In the genomic region with DNA sequence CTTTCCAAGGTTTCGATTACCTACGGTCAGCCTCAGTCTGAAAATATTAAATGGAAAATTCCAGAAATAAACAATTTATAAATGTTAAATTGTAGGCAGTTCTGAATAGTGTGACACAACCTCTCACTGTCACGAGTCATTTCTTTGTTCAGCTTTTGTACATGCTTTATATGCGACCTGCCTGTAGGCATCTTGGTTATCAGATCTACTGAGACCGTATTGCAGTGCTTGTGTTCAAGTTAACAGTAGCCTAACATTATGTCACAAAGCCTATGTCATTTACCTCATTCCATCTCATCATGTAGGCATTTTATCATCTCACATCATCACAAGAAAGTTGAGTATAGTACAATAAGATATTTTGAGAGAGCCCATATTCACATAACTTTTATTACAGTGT, we compare ENCODE assay signal across 38 cellular contexts.
"Had no signal": no experiment of that assay in that cellular context is flagged by ENCODE, and none has a peak within 500 bp of the region (broad histone marks: within the 10 kb centered on the region; RNA-seq: fewer than 3 reads in every experiment).

No MANE protein-coding gene starts in this region.

- H3K36me3 ChIP-seq: ascending aorta, cardiac muscle cell had no signal

- H3K9me3 Mint-ChIP-seq: activated CD4-positive, alpha-beta T cell treated with anti-CD3 and anti-CD28 coated beads, Interleukin-2, amount 10 ng/mL, durations not matched to agents 24 days and 14 days; activated naive CD4-positive, alpha-beta T cell treated with anti-CD3 and anti-CD28 coated beads, Interleukin-2, amount 10 ng/mL, durations not matched to agents 7 days and 5 days; activated T-helper 2 cell treated with anti-CD3 and anti-CD28 coated beads, Interferon-gamma antibody, Interleukin-2, Interleukin-4, amounts not matched to agents 10 μg/mL and 5 μg/mL and 100 μg/mL, durations not matched to agents 14 hours and 24 hours and 36 hours; brain; T-helper 1 cell treated with Interleukin-12 subunit alpha and Interleukin-12 subunit beta and Interleukin-4 antibody, amounts not matched to agents 30 μg/mL and 1 μg/mL, for 36 hours; T-helper 2 cell treated with Interferon-gamma antibody and Interleukin-4, amounts not matched to agents 5 μg/mL and 100 μg/mL, for 36 hours had no signal

- H3K4me3 Mint-ChIP-seq: activated B cell treated with CpG ODN at 0.5 μM for 24 hours; activated CD4-positive, alpha-beta memory T cell treated with anti-CD3 and anti-CD28 coated beads for 36 hours; activated CD4-positive, alpha-beta T cell treated with anti-CD3 and anti-CD28 coated beads, Interleukin-2, amount 10 ng/mL, durations not matched to agents 24 days and 14 days; activated CD8-positive, alpha-beta memory T cell treated with anti-CD3 and anti-CD28 coated beads, Interleukin-2, amount 10 ng/mL, durations not matched to agents 7 days and 5 days; activated CD8-positive, alpha-beta T cell treated with anti-CD3 and anti-CD28 coated beads, Interleukin-2, amount 10 ng/mL, durations not matched to agents 7 days and 5 days; activated naive CD4-positive, alpha-beta T cell treated with anti-CD3 and anti-CD28 coated beads, Interleukin-2, amount 10 ng/mL, durations not matched to agents 7 days and 5 days; activated naive CD4-positive, alpha-beta T cell treated with anti-CD3 and anti-CD28 coated beads, Interleukin-2, amount 50 U/mL, for 24 hours; activated naive CD8-positive, alpha-beta T cell; activated naive CD8-positive, alpha-beta T cell treated with anti-CD3 and anti-CD28 coated beads, Interleukin-2, amount 10 ng/mL, durations not matched to agents 7 days and 5 days; activated naive CD8-positive, alpha-beta T cell treated with anti-CD3 and anti-CD28 coated beads, Interleukin-2, amount 50 U/mL, for 24 hours; activated T-cell treated with anti-CD3 and anti-CD28 coated beads, Interleukin-2, amount 50 U/mL, for 24 hours; brain; central memory CD8-positive, alpha-beta T cell; T-helper 1 cell treated with Interleukin-12 subunit alpha and Interleukin-12 subunit beta and Interleukin-4 antibody, amounts not matched to agents 30 μg/mL and 1 μg/mL, for 36 hours; T-helper 2 cell treated with Interferon-gamma antibody and Interleukin-4, amounts not matched to agents 5 μg/mL and 100 μg/mL, for 36 hours had no signal

- H3K4me3 ChIP-seq: ascending aorta, cardiac muscle cell had no signal

- DNase-seq: activated B cell treated with CpG ODN at 0.5 μM for 24 hours; activated CD4-positive, alpha-beta memory T cell treated with anti-CD3 and anti-CD28 coated beads for 36 hours; activated CD4-positive, alpha-beta T cell treated with anti-CD3 and anti-CD28 coated beads for 4 hours; activated CD4-positive, alpha-beta T cell treated with anti-CD3 and anti-CD28 coated beads, Interleukin-2, amount 10 ng/mL, durations not matched to agents 24 days and 14 days; activated CD4-positive, alpha-beta T cell treated with anti-CD3 and anti-CD28 coated beads, Interleukin-2, amount 50 U/mL, for 1 hour; activated CD4-positive, alpha-beta T cell treated with anti-CD3 and anti-CD28 coated beads, Interleukin-2, amount 50 U/mL, for 4 hours; activated CD4-positive, CD25-positive, alpha-beta regulatory T cell treated with anti-CD3 and anti-CD28 coated beads, Interleukin-2, amount 50 U/mL, for 72 hours; activated CD8-positive, alpha-beta memory T cell treated with anti-CD3 and anti-CD28 coated beads for 24 hours; activated CD8-positive, alpha-beta memory T cell treated with anti-CD3 and anti-CD28 coated beads, Interleukin-2, amount 10 ng/mL, durations not matched to agents 7 days and 5 days; activated CD8-positive, alpha-beta memory T cell treated with anti-CD3 and anti-CD28 coated beads, Interleukin-2, amount 50 U/mL, for 48 hours; activated CD8-positive, alpha-beta T cell treated with anti-CD3 and anti-CD28 coated beads, Interleukin-2, amount 10 ng/mL, durations not matched to agents 7 days and 5 days; activated effector memory CD4-positive, alpha-beta T cell treated with Interleukin-2 at 50 U/mL for 16 hours; activated gamma-delta T cell; activated naive CD4-positive, alpha-beta T cell treated with anti-CD3 and anti-CD28 coated beads, Interleukin-2, amount 10 ng/mL, durations not matched to agents 7 days and 5 days; activated naive CD4-positive, alpha-beta T cell treated with Interleukin-2 at 50 U/mL for 16 hours; activated naive CD8-positive, alpha-beta T cell treated with anti-CD3 and anti-CD28 coated beads, Interleukin-2, amount 10 ng/mL, durations not matched to agents 7 days and 5 days; activated naive CD8-positive, alpha-beta T cell treated with anti-CD3 and anti-CD28 coated beads, Interleukin-2, amount 50 U/mL, for 24 hours; activated T-cell treated with anti-CD3 and anti-CD28 coated beads, Interleukin-2, amount 50 U/mL, for 24 hours; activated T-cell treated with anti-CD3 and anti-CD28 coated beads, Interleukin-2, amount 50 U/mL, for 48 hours; amygdala; anterior cingulate cortex; caudate nucleus; cerebellar nuclear complex; T-helper 1 cell; T-helper 2 cell; T-helper 9 cell had no signal

- H3K4me1 Mint-ChIP-seq: activated B cell treated with CpG ODN at 0.5 μM for 24 hours; activated CD4-positive, alpha-beta T cell treated with anti-CD3 and anti-CD28 coated beads, Interleukin-2, amount 10 ng/mL, durations not matched to agents 24 days and 14 days; activated CD8-positive, alpha-beta memory T cell treated with anti-CD3 and anti-CD28 coated beads, Interleukin-2, amount 10 ng/mL, durations not matched to agents 7 days and 5 days; activated naive CD4-positive, alpha-beta T cell treated with anti-CD3 and anti-CD28 coated beads, Interleukin-2, amount 10 ng/mL, durations not matched to agents 7 days and 5 days; activated naive CD4-positive, alpha-beta T cell treated with anti-CD3 and anti-CD28 coated beads, Interleukin-2, amount 50 U/mL, for 24 hours; activated naive CD8-positive, alpha-beta T cell treated with anti-CD3 and anti-CD28 coated beads, Interleukin-2, amount 10 ng/mL, durations not matched to agents 7 days and 5 days; activated naive CD8-positive, alpha-beta T cell treated with anti-CD3 and anti-CD28 coated beads, Interleukin-2, amount 50 U/mL, for 24 hours; central memory CD8-positive, alpha-beta T cell had no signal

- ATAC-seq: activated CD8-positive, alpha-beta memory T cell treated with anti-CD3 and anti-CD28 coated beads, Interleukin-2, amount 10 ng/mL, durations not matched to agents 7 days and 5 days; activated CD8-positive, alpha-beta T cell treated with anti-CD3 and anti-CD28 coated beads, Interleukin-2, amount 10 ng/mL, durations not matched to agents 7 days and 5 days; activated naive CD8-positive, alpha-beta T cell treated with anti-CD3 and anti-CD28 coated beads, Interleukin-2, amount 50 U/mL, for 24 hours had no signal

- H3K27ac Mint-ChIP-seq: activated B cell treated with CpG ODN at 0.5 μM for 24 hours; activated CD4-positive, alpha-beta memory T cell treated with anti-CD3 and anti-CD28 coated beads for 36 hours; activated CD4-positive, alpha-beta T cell treated with anti-CD3 and anti-CD28 coated beads, Interleukin-2, amount 10 ng/mL, durations not matched to agents 24 days and 14 days; activated CD8-positive, alpha-beta memory T cell treated with anti-CD3 and anti-CD28 coated beads, Interleukin-2, amount 10 ng/mL, durations not matched to agents 7 days and 5 days; activated CD8-positive, alpha-beta T cell treated with anti-CD3 and anti-CD28 coated beads, Interleukin-2, amount 10 ng/mL, durations not matched to agents 7 days and 5 days; activated naive CD4-positive, alpha-beta T cell treated with anti-CD3 and anti-CD28 coated beads, Interleukin-2, amount 10 ng/mL, durations not matched to agents 7 days and 5 days; activated naive CD4-positive, alpha-beta T cell treated with anti-CD3 and anti-CD28 coated beads, Interleukin-2, amount 50 U/mL, for 24 hours; activated naive CD8-positive, alpha-beta T cell; activated naive CD8-positive, alpha-beta T cell treated with anti-CD3 and anti-CD28 coated beads, Interleukin-2, amount 10 ng/mL, durations not matched to agents 7 days and 5 days; activated naive CD8-positive, alpha-beta T cell treated with anti-CD3 and anti-CD28 coated beads, Interleukin-2, amount 50 U/mL, for 24 hours; activated T-cell treated with anti-CD3 and anti-CD28 coated beads, Interleukin-2, amount 50 U/mL, for 24 hours; activated T-helper 2 cell treated with anti-CD3 and anti-CD28 coated beads, Interferon-gamma antibody, Interleukin-2, Interleukin-4, amounts not matched to agents 10 μg/mL and 5 μg/mL and 100 μg/mL, durations not matched to agents 14 hours and 24 hours and 36 hours; brain; T-helper 1 cell treated with Interleukin-12 subunit alpha and Interleukin-12 subunit beta and Interleukin-4 antibody, amounts not matched to agents 30 μg/mL and 1 μg/mL, for 36 hours; T-helper 2 cell treated with Interferon-gamma antibody and Interleukin-4, amounts not matched to agents 5 μg/mL and 100 μg/mL, for 36 hours had no signal

- H3K27me3 ChIP-seq: ascending aorta, cardiac muscle cell had no signal

- H3K4me1 ChIP-seq: ascending aorta had no signal

- FAIRE-seq: bronchial epithelial cell, TTC549 had no signal

- H3K27me3 Mint-ChIP-seq: activated naive CD4-positive, alpha-beta T cell treated with anti-CD3 and anti-CD28 coated beads, Interleukin-2, amount 10 ng/mL, durations not matched to agents 7 days and 5 days had no signal

- H3K9me3 ChIP-seq: ascending aorta had no signal

- H3K36me3 Mint-ChIP-seq: activated CD4-positive, alpha-beta memory T cell treated with anti-CD3 and anti-CD28 coated beads for 36 hours; activated CD8-positive, alpha-beta memory T cell treated with anti-CD3 and anti-CD28 coated beads, Interleukin-2, amount 10 ng/mL, durations not matched to agents 7 days and 5 days; activated naive CD4-positive, alpha-beta T cell treated with anti-CD3 and anti-CD28 coated beads, Interleukin-2, amount 10 ng/mL, durations not matched to agents 7 days and 5 days; activated naive CD4-positive, alpha-beta T cell treated with anti-CD3 and anti-CD28 coated beads, Interleukin-2, amount 50 U/mL, for 24 hours; activated naive CD8-positive, alpha-beta T cell; activated naive CD8-positive, alpha-beta T cell treated with anti-CD3 and anti-CD28 coated beads, Interleukin-2, amount 10 ng/mL, durations not matched to agents 7 days and 5 days; brain had no signal

- H3K27ac ChIP-seq: ascending aorta, cardiac muscle cell, VCaP had no signal
